In genomic region chr18:47399475-47399874, GRCh38 we compare ENCODE assay signal across 8 cellular contexts.
"Had no signal": no experiment of that assay in that cellular context is flagged by ENCODE, and none has a peak within 500 bp of the region (broad histone marks: within the 10 kb centered on the region; RNA-seq: fewer than 3 reads in every experiment).

No MANE protein-coding gene starts in this region.

- DNase-seq: GDM1, GF-D8 had no signal

- ATAC-seq: GM12878 had no signal

- FAIRE-seq: G401.6, GM12878, GM12891, GM12892, GM18507, GM19239 had no signal

- H3K4me3 ChIP-seq: GM12878 had no signal
